In the genomic region with DNA sequence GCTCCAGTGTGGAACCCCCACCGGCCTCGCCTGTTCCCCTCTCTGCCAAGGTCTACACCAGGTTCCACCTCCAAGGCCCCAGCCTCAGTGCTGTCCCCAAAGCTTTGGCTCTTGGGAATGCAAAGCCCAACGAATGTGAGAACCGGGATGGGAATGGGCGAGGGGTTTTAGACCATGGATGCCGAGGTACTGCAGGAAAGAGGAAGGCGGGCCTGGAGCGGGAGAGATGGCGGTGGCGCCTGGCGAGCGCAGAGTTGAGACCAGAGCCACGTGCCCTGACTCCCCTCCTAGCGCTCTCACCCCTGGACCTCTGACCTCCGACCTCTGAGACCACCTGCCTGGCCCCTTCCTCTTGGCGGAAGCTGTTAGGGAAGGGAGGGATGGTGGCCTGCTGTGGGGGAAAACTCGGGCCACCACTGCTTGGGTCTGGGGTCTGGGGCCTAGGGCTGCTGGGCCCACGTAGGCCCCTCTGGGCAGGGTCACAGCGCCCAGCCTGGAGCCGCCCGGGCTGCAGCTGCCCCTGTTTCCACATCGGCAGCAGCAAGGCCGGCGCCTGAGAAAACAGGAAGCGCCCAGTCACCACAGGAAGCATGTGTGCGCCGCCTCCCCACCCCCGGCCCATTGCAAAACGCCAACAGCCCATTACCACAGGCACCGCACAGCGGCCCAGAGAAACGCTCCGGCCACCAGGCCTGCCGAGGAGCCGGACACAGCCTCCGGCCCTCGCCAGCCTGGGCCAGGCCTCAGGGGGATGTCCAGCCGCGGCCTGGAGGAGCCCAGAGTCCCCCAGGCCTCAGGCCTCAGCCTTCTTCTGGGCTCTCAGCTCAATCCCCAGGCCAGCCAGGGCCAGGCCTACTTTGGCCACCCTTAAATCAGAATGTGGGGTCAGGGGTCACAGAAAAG, we compare ENCODE assay signal across 1 cellular context.
TF ChIP-seq lines count a peak whose summit lies in the region.

No MANE protein-coding gene starts in this region.

TF ChIP-seq in H1, 55 proteins besides CTCF, POLR2A, EP300 and RAD21:
- TF ChIP-seq, protein P1, sequence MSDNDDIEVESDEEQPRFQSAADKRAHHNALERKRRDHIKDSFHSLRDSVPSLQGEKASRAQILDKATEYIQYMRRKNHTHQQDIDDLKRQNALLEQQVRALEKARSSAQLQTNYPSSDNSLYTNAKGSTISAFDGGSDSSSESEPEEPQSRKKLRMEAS (IDR thresholded peaks at IDR 0.05): no peak
- TF ChIP-seq SIRT6 (IDR thresholded peaks at IDR 0.05; ENCODE audit: low read length) (no peak), SIN3A (conservative IDR thresholded peaks at IDR 0.05 in 1 of 2, IDR thresholded peaks at IDR 0.05 in 1 of 2; ENCODE audit: low read depth in 1 of 2, low read length in 2 of 2) (no peak), FOSL1 (IDR thresholded peaks at IDR 0.05; ENCODE audit: insufficient read depth, low read depth, low read length) (no peak), RNF2 (IDR thresholded peaks at IDR 0.05; ENCODE audit: borderline replicate concordance, low read depth, low read length, missing control alignments, poor library complexity, severe bottlenecking) (no peak), PHF8 (conservative IDR thresholded peaks at IDR 0.05; ENCODE audit: low read depth, low read length) (no peak), KDM1A (IDR thresholded peaks at IDR 0.05; ENCODE audit: borderline replicate concordance, low read length) (no peak), MAFK (IDR thresholded peaks at IDR 0.05; ENCODE audit: low read depth, low read length) (no peak), JUND (IDR thresholded peaks at IDR 0.05; ENCODE audit: low read length) (no peak)
- TF ChIP-seq, protein P2, sequence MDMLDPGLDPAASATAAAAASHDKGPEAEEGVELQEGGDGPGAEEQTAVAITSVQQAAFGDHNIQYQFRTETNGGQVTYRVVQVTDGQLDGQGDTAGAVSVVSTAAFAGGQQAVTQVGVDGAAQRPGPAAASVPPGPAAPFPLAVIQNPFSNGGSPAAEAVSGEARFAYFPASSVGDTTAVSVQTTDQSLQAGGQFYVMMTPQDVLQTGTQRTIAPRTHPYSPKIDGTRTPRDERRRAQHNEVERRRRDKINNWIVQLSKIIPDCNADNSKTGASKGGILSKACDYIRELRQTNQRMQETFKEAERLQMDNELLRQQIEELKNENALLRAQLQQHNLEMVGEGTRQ (IDR thresholded peaks at IDR 0.05; ENCODE audit: low read length): no peak
- TF ChIP-seq, protein P3, sequence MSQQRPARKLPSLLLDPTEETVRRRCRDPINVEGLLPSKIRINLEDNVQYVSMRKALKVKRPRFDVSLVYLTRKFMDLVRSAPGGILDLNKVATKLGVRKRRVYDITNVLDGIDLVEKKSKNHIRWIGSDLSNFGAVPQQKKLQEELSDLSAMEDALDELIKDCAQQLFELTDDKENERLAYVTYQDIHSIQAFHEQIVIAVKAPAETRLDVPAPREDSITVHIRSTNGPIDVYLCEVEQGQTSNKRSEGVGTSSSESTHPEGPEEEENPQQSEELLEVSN (IDR thresholded peaks at IDR 0.05): no peak
